Comparison of ENCODE assay signal across 1 cellular context in genomic region chr17:49291929-49292328, GRCh38.
TF ChIP-seq lines count a peak whose summit lies in the region.

No MANE protein-coding gene starts in this region.

TF ChIP-seq in WTC11, 78 proteins besides CTCF, POLR2A, EP300 and RAD21 (continued from another document):
- no peak for TF ChIP-seq ZNF425 (CRISPR knock-in tag; conservative IDR thresholded peaks at IDR 0.05)
- no peak for TF ChIP-seq FOXK1 (CRISPR knock-in tag; IDR thresholded peaks at IDR 0.05)
- no peak for TF ChIP-seq MYBL2 (CRISPR knock-in tag; IDR thresholded peaks at IDR 0.05)
- no peak for TF ChIP-seq ZNF671 (CRISPR knock-in tag; IDR thresholded peaks at IDR 0.05)
- TF ChIP-seq MLX (CRISPR knock-in tag; IDR thresholded peaks at IDR 0.05) = no peak
- no peak for TF ChIP-seq FOXP4 (CRISPR knock-in tag; IDR thresholded peaks at IDR 0.05)
- TF ChIP-seq SP1 (CRISPR knock-in tag; conservative IDR thresholded peaks at IDR 0.05) = no peak
- TF ChIP-seq NFYB (CRISPR knock-in tag; conservative IDR thresholded peaks at IDR 0.05; ENCODE audit: low read depth) = no peak
- TF ChIP-seq PRDM15 (CRISPR knock-in tag; IDR thresholded peaks at IDR 0.05) = no peak
- no peak for TF ChIP-seq ARID4B (CRISPR knock-in tag; IDR thresholded peaks at IDR 0.05; ENCODE audit: borderline replicate concordance)
- TF ChIP-seq E2F5 (CRISPR knock-in tag; IDR thresholded peaks at IDR 0.05) = no peak
- TF ChIP-seq E2F4 (CRISPR knock-in tag; IDR thresholded peaks at IDR 0.05; ENCODE audit: borderline replicate concordance, low read depth) = no peak
- TF ChIP-seq ZSCAN18 (CRISPR knock-in tag; IDR thresholded peaks at IDR 0.05) = no peak
- no peak for TF ChIP-seq GTF2I (CRISPR knock-in tag; conservative IDR thresholded peaks at IDR 0.05)
- no peak for TF ChIP-seq PRRX2 (CRISPR knock-in tag; IDR thresholded peaks at IDR 0.05)
- TF ChIP-seq OVOL2 (CRISPR knock-in tag; IDR thresholded peaks at IDR 0.05; ENCODE audit: borderline replicate concordance) = no peak
- no peak for TF ChIP-seq IRF1 (CRISPR knock-in tag; IDR thresholded peaks at IDR 0.05)
- no peak for TF ChIP-seq NFE2L1 (CRISPR knock-in tag; IDR thresholded peaks at IDR 0.05)
